In the genomic region with DNA sequence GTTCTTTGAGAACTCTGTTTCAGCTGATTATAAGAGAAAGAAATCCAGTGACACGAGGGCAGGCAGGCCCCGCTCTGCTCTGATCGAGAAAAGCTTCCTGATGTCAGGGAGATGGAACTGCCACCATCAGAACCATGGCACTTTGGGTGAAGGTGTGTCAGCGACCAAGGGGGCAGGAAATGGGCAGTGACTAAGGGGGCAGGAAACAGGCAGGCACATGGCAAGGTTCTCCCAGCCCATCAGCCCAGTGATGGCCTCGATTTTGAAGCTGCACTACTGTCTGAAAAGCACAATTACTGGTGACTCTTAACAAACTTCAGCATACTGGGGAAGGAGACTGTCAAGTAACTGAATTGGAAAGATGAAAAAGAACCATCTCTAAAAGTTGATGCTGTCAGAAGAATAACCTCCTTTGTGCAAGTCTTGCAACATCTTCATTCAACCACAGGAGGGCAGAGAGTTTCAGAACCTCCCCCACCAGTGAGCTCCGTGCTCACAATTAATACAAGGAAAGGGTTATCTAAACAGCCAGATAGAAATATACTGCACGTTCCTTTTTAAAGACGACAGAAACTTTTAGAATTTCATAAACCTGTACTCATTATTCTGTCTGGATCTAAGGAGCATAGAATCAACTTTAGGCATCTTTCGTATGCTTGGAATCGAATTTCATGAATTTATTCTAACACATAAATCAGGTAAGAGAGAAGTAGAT, we compare ENCODE assay signal across 8 cellular contexts. TPM values are rescaled to one million over a fixed set of nuclear protein-coding genes. Genes with fewer than 3 reads are reported as not detected.
A peak's percentile ranks its signal among the peaks of the same experiment; 100 is the strongest.
DNase-seq lines count a peak whose midpoint lies in the region; ATAC-seq and TF ChIP-seq lines count a peak whose summit lies in the region.

No MANE protein-coding gene starts in this region.

- H3K4me1 ChIP-seq in right atrium auricular region (no peaks in the 10 kb centered on the region), spleen (peaks cover 0 to 12% (median 0%) of the 10 kb centered on the region in 6 donors)

- H3K27me3 ChIP-seq in right atrium auricular region: no peaks in the 10 kb centered on the region
- no peaks in the 10 kb centered on the region for H3K27me3 ChIP-seq in spleen (replicated peaks in 1 of 7)

- H3K4me3 ChIP-seq in right atrium auricular region (no peak overlapping the region), spleen (no peak overlapping the region)

- H3K4me3 Mint-ChIP-seq in activated T-cell treated with anti-CD3 and anti-CD28 coated beads, Interleukin-2, amount 50 U/mL, for 72 hours: peak overlapping the region in 1 of 2 donors; percentile 27

- H3K27ac Mint-ChIP-seq in activated T-cell treated with anti-CD3 and anti-CD28 coated beads, Interleukin-2, amount 50 U/mL, for 72 hours: peak overlapping the region; percentile 66

- H3K9me3 ChIP-seq in right atrium auricular region (no peaks in the 10 kb centered on the region), spleen (no peaks in the 10 kb centered on the region)

- H3K36me3 ChIP-seq in right atrium auricular region (peaks cover 32% of the 10 kb centered on the region), spleen (peaks cover 0 to 84% (median 26%) of the 10 kb centered on the region in 6 donors)

- peak; percentile 86 for ATAC-seq in GM21619 (IDR thresholded peaks at IDR 0.05; ENCODE audit: unreplicated experiment)
- ATAC-seq in activated T-cell treated with anti-CD3 and anti-CD28 coated beads, Interleukin-2, amount 50 U/mL, for 72 hours (replicated peaks in 1 of 2): peak; percentile 78 to 88

- DNase-seq in activated CD4-positive, alpha-beta T cell treated with anti-CD3 and anti-CD28 coated beads, Interleukin-2, amount 50 U/mL, for 48 hours: peak; percentile 2 to 17
- DNase-seq in activated CD4-positive, alpha-beta T cell treated with anti-CD3 and anti-CD28 coated beads for 4 hours: no peak
- peak; percentile 19 to 20 for DNase-seq in activated T-cell treated with anti-CD3 and anti-CD28 coated beads, Interleukin-2, amount 50 U/mL, for 72 hours
- DNase-seq in right atrium auricular region (ENCODE audit: low spot score) (no peak), spleen (no peak), RPMI8226 (no peak)

- H3K27me3 Mint-ChIP-seq in activated T-cell treated with anti-CD3 and anti-CD28 coated beads, Interleukin-2, amount 50 U/mL, for 72 hours (ENCODE audit: low read depth): no peaks in the 10 kb centered on the region

- H3K36me3 Mint-ChIP-seq in activated T-cell treated with anti-CD3 and anti-CD28 coated beads, Interleukin-2, amount 50 U/mL, for 72 hours (ENCODE audit: insufficient read depth in 2 of 2): peaks cover 3 to 4% of the 10 kb centered on the region in 2 donors

- no peaks in the 10 kb centered on the region for H3K9me3 Mint-ChIP-seq in activated T-cell treated with anti-CD3 and anti-CD28 coated beads, Interleukin-2, amount 50 U/mL, for 72 hours

- TF ChIP-seq POLR2A in spleen (IDR thresholded peaks at IDR 0.05): no peak

- H3K4me1 Mint-ChIP-seq in activated T-cell treated with anti-CD3 and anti-CD28 coated beads, Interleukin-2, amount 50 U/mL, for 72 hours (ENCODE audit: low read depth): peaks cover 10% of the 10 kb centered on the region

- no peak overlapping the region for H3K27ac ChIP-seq in right atrium auricular region
- H3K27ac ChIP-seq in spleen: no peak overlapping the region

- intact Hi-C loops in spleen (cut with DNase I; ENCODE audit: low total_unique reads): no loop called here

- TF ChIP-seq CTCF in LNCAP (IDR thresholded peaks at IDR 0.05) (peak; percentile 57), right atrium auricular region (IDR thresholded peaks at IDR 0.05) (peak; percentile 26 to 57), spleen (IDR thresholded peaks at IDR 0.05 in 8 of 11, conservative IDR thresholded peaks at IDR 0.05 in 3 of 11) (peak in 6 of 11 experiments; percentile 24 to 48 (median 34))

- 57 to 64% (median 58%) methylated on average over 10 of the region's 10 CpGs for WGBS in spleen, 5 donors

RNA-seq across cellular contexts. Expression of a gene that starts 39.1 kb away (rescaled TPM):
- 10 to 100 TPM; 36.9 to 42.5 TPM for total RNA-seq in activated T-cell treated with anti-CD3 and anti-CD28 coated beads, Interleukin-2, amount 50 U/mL, for 72 hours
- total RNA-seq in right atrium auricular region: 100 to 1,000 TPM in 1 of 2 donors, 10 to 100 TPM in 1; 90.4 to 191 TPM
- 10 to 100 TPM; 27.2 to 56.3 (median 47.1) TPM for total RNA-seq in spleen
- 1 to 10 TPM; 7.5 to 9.6 (median 8.3) TPM for polyA plus RNA-seq in spleen

RNA-seq across cellular contexts. Expression of a gene that starts 40.2 kb away (rescaled TPM):
- total RNA-seq in activated T-cell treated with anti-CD3 and anti-CD28 coated beads, Interleukin-2, amount 50 U/mL, for 72 hours: not detected
- total RNA-seq in right atrium auricular region (not detected), spleen (not detected)
- not detected for polyA plus RNA-seq in spleen

Comparison
In these comparisons a context has a peak if more than half of its experiments do, and no peak if none do; other contexts are left out.
1. DNase-seq: peak in activated CD4-positive, alpha-beta T cell treated with anti-CD3 and anti-CD28 coated beads, Interleukin-2, amount 50 U/mL, for 48 hours (2 of 2) and activated T-cell treated with anti-CD3 and anti-CD28 coated beads, Interleukin-2, amount 50 U/mL, for 72 hours (2 of 2); none in activated CD4-positive, alpha-beta T cell treated with anti-CD3 and anti-CD28 coated beads for 4 hours (0 of 2), right atrium auricular region (single experiment), spleen (single experiment) and RPMI8226 (single experiment).
2. Peak in every context shown above with its lines, with median percentiles within 50 percentile points of each other: CTCF ChIP-seq.